Comparison of ENCODE assay signal across 1 cellular context in the genomic region with DNA sequence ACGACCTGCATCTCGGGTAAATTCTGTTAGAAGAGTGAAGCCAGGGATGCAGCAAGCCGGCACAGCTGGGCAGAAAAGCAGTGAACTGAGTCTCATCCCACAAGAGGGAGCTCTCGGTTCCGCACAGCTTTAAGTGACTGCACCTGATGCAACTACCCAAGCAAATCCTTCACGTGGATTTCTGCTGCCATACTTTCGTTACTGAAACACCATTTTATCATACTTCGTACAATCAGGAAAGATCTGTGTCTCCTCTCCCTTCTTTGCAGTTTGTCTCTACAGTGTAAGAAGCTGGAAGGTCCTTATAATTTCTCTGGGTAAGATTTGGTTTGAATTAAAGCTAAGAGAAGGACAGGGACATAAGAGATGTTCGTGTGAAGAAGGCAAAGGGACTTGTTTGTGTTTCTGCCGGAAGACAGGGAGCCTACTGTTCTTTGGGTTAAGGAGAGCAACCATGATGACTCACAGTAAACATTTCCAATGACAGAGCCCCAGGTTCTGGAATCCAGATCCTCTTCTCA.
TF ChIP-seq lines count a peak whose summit lies in the region.

No MANE protein-coding gene starts in this region.

TF ChIP-seq in GM23338, 12 proteins besides CTCF, POLR2A, EP300 and RAD21 (continued from another document):
- TF ChIP-seq, protein P1, sequence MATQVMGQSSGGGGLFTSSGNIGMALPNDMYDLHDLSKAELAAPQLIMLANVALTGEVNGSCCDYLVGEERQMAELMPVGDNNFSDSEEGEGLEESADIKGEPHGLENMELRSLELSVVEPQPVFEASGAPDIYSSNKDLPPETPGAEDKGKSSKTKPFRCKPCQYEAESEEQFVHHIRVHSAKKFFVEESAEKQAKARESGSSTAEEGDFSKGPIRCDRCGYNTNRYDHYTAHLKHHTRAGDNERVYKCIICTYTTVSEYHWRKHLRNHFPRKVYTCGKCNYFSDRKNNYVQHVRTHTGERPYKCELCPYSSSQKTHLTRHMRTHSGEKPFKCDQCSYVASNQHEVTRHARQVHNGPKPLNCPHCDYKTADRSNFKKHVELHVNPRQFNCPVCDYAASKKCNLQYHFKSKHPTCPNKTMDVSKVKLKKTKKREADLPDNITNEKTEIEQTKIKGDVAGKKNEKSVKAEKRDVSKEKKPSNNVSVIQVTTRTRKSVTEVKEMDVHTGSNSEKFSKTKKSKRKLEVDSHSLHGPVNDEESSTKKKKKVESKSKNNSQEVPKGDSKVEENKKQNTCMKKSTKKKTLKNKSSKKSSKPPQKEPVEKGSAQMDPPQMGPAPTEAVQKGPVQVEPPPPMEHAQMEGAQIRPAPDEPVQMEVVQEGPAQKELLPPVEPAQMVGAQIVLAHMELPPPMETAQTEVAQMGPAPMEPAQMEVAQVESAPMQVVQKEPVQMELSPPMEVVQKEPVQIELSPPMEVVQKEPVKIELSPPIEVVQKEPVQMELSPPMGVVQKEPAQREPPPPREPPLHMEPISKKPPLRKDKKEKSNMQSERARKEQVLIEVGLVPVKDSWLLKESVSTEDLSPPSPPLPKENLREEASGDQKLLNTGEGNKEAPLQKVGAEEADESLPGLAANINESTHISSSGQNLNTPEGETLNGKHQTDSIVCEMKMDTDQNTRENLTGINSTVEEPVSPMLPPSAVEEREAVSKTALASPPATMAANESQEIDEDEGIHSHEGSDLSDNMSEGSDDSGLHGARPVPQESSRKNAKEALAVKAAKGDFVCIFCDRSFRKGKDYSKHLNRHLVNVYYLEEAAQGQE (IDR thresholded peaks at IDR 0.05; ENCODE audit: unreplicated experiment): no peak
